In the genomic region with DNA sequence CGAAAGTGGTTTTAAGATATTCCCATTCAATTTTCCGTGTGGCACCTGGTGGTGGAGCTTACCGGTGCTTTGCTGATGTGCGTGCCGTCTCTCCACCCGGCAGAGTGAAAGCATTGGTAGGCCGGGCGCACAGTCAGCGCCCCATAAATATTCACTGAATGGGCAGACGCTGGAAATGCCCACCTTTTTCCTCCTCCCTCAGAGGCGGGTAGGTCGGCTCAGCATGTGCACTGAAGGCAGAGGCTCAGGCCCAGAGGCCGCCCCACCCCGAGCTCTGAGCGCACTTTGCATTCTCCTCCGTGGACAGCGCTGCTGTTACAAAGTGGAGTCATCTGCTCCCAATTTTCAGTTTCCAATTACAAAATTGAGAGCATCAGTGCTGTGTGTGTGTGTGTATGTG, we compare ENCODE assay signal across 20 cellular contexts. TPM values are rescaled to one million over a fixed set of nuclear protein-coding genes. Genes with fewer than 3 reads are reported as not detected.
DNase-seq lines count a peak whose midpoint lies in the region; ATAC-seq and TF ChIP-seq lines count a peak whose summit lies in the region.
"Had no signal": no experiment of that assay in that cellular context is flagged by ENCODE, and none has a peak within 500 bp of the region (broad histone marks: within the 10 kb centered on the region; RNA-seq: fewer than 3 reads in every experiment).

No MANE protein-coding gene starts in this region.

- H3K27ac Mint-ChIP-seq in activated naive CD8-positive, alpha-beta T cell = peak overlapping the region; percentile 46
- H3K27ac Mint-ChIP-seq in activated naive CD8-positive, alpha-beta T cell treated with anti-CD3 and anti-CD28 coated beads for 36 hours = no peak overlapping the region
- H3K27ac Mint-ChIP-seq in endothelial cell (ENCODE audit: unreplicated experiment) = no peak overlapping the region
- H3K27ac Mint-ChIP-seq: B cell; CD8-positive, alpha-beta T cell; GM23338 had no signal

- no peaks in the 10 kb centered on the region for H3K9me3 ChIP-seq in osteoblast (ENCODE audit: low read depth, low read length)
- H3K9me3 ChIP-seq in right lobe of liver = no peaks in the 10 kb centered on the region
- H3K9me3 ChIP-seq: BLaER1, Caco-2, HAP-1 had no signal

- H3K36me3 ChIP-seq in osteoblast (ENCODE audit: insufficient read depth, low read length) (peaks cover 87% of the 10 kb centered on the region), right lobe of liver (peaks cover 0 to 65% (median 21%) of the 10 kb centered on the region in 4 donors)

- H3K9me3 Mint-ChIP-seq in activated naive CD8-positive, alpha-beta T cell (ENCODE audit: low read depth) = no peaks in the 10 kb centered on the region
- H3K9me3 Mint-ChIP-seq in activated naive CD8-positive, alpha-beta T cell treated with anti-CD3 and anti-CD28 coated beads for 36 hours = no peaks in the 10 kb centered on the region
- no peaks in the 10 kb centered on the region for H3K9me3 Mint-ChIP-seq in endothelial cell (ENCODE audit: unreplicated experiment)
- H3K9me3 Mint-ChIP-seq: CD4-positive, CD25-positive, alpha-beta regulatory T cell; CD8-positive, alpha-beta T cell; GM23338 had no signal

- 69% methylated on average over 8 of the region's 17 CpGs for WGBS in right lobe of liver (ENCODE audit: insufficient coverage, low coverage, low lambda C conversion rate, missing lambda C conversion rate)

- no peaks in the 10 kb centered on the region for H3K79me2 ChIP-seq in osteoblast (ENCODE audit: insufficient read depth, low read length)

- intact Hi-C loops in right lobe of liver (cut with DNase I) = no loop called here

- H3K27me3 ChIP-seq in osteoblast (ENCODE audit: insufficient read depth, low read length) (no peaks in the 10 kb centered on the region), right lobe of liver (no peaks in the 10 kb centered on the region)
- H3K27me3 ChIP-seq: BLaER1 had no signal

- H3K4me2 ChIP-seq in osteoblast (ENCODE audit: insufficient read depth, low read length) = no peak overlapping the region
- H3K4me2 ChIP-seq: BLaER1, GM23338 had no signal

- peaks cover 2% of the 10 kb centered on the region for H4K20me1 ChIP-seq in osteoblast (ENCODE audit: insufficient read depth, low read length)

- H2AFZ ChIP-seq in osteoblast (ENCODE audit: low read length) = no peak overlapping the region
- H2AFZ ChIP-seq: GM23338 had no signal

- ATAC-seq in activated CD4-positive, CD25-positive, alpha-beta regulatory T cell treated with anti-CD3 and anti-CD28 coated beads, Interleukin-2, amount 50 U/mL, for 24 hours = no peak
- ATAC-seq in right lobe of liver (no peak), GM18519 (IDR thresholded peaks at IDR 0.05; ENCODE audit: low FRiP score, unreplicated experiment) (no peak)
- ATAC-seq: CD8-positive, alpha-beta T cell; GM23338 had no signal

- TF ChIP-seq POLR2A in erythroblast (IDR thresholded peaks at IDR 0.05; ENCODE audit: low read length) (no peak), right lobe of liver (IDR thresholded peaks at IDR 0.05) (no peak)

- no peak for TF ChIP-seq CTCF in endothelial cell (IDR thresholded peaks at IDR 0.05; ENCODE audit: unreplicated experiment)
- TF ChIP-seq CTCF in osteoblast (IDR thresholded peaks at IDR 0.05; ENCODE audit: extremely low read depth, low read depth, low read length) = no peak
- no peak for TF ChIP-seq CTCF in right lobe of liver (IDR thresholded peaks at IDR 0.05)

- no peaks in the 10 kb centered on the region for H3K27me3 Mint-ChIP-seq in activated naive CD8-positive, alpha-beta T cell
- no peaks in the 10 kb centered on the region for H3K27me3 Mint-ChIP-seq in activated naive CD8-positive, alpha-beta T cell treated with anti-CD3 and anti-CD28 coated beads for 36 hours
- peaks cover 15% of the 10 kb centered on the region for H3K27me3 Mint-ChIP-seq in endothelial cell (ENCODE audit: unreplicated experiment)
- H3K27me3 Mint-ChIP-seq: B cell; CD4-positive, CD25-positive, alpha-beta regulatory T cell had no signal

- H3K27ac ChIP-seq in osteoblast (ENCODE audit: low read depth, low read length) (no peak overlapping the region), right lobe of liver (no peak overlapping the region)
- H3K27ac ChIP-seq: 22Rv1, BLaER1, C4-2B had no signal

- no peak for DNase-seq in activated naive CD8-positive, alpha-beta T cell treated with anti-CD3 and anti-CD28 coated beads for 36 hours
- DNase-seq in endothelial cell (ENCODE audit: low spot score) = no peak
- peak; percentile 66 for DNase-seq in osteoblast (ENCODE audit: insufficient read length, low spot score, missing footprints)
- no peak for DNase-seq in erythroblast (lab: John Stamatoyannopoulos, UW)
- no peak for DNase-seq in right lobe of liver
- DNase-seq: Caco-2; CD4-positive, CD25-positive, alpha-beta regulatory T cell; CD8-positive, alpha-beta T cell; DMS153; DND-41 had no signal

- H3K4me3 ChIP-seq in osteoblast (ENCODE audit: insufficient read depth, low read length) (no peak overlapping the region), right lobe of liver (no peak overlapping the region)
- H3K4me3 ChIP-seq: BLaER1, GM23338, HAP-1 had no signal

- H3K36me3 Mint-ChIP-seq in activated naive CD8-positive, alpha-beta T cell = no peaks in the 10 kb centered on the region
- peaks cover 10% of the 10 kb centered on the region for H3K36me3 Mint-ChIP-seq in activated naive CD8-positive, alpha-beta T cell treated with anti-CD3 and anti-CD28 coated beads for 36 hours
- peaks cover 48% of the 10 kb centered on the region for H3K36me3 Mint-ChIP-seq in endothelial cell (ENCODE audit: low read depth, unreplicated experiment)

- H3K4me1 Mint-ChIP-seq in activated naive CD8-positive, alpha-beta T cell (ENCODE audit: low read depth) = peaks cover 3% of the 10 kb centered on the region
- no peaks in the 10 kb centered on the region for H3K4me1 Mint-ChIP-seq in activated naive CD8-positive, alpha-beta T cell treated with anti-CD3 and anti-CD28 coated beads for 36 hours
- no peaks in the 10 kb centered on the region for H3K4me1 Mint-ChIP-seq in endothelial cell (ENCODE audit: unreplicated experiment)
- H3K4me1 Mint-ChIP-seq: B cell; CD4-positive, CD25-positive, alpha-beta regulatory T cell; GM23338 had no signal

- H3K4me1 ChIP-seq in osteoblast (ENCODE audit: insufficient read depth, low read length) (peaks cover 6% of the 10 kb centered on the region), right lobe of liver (no peaks in the 10 kb centered on the region)
- H3K4me1 ChIP-seq: Caco-2, HAP-1 had no signal

- H3K4me3 Mint-ChIP-seq in activated naive CD8-positive, alpha-beta T cell = no peak overlapping the region
- H3K4me3 Mint-ChIP-seq in activated naive CD8-positive, alpha-beta T cell treated with anti-CD3 and anti-CD28 coated beads for 36 hours = no peak overlapping the region
- H3K4me3 Mint-ChIP-seq in endothelial cell (ENCODE audit: unreplicated experiment) = peak overlapping the region; percentile 59
- H3K4me3 Mint-ChIP-seq: B cell; CD4-positive, CD25-positive, alpha-beta regulatory T cell; CD8-positive, alpha-beta T cell; GM23338 had no signal

RNA-seq across cellular contexts. Expression of gene UCK1, which starts 10.6 kb away (rescaled TPM):
- 10 to 100 TPM; 22.1 to 23.0 TPM for total RNA-seq in activated naive CD8-positive, alpha-beta T cell treated with anti-CD3 and anti-CD28 coated beads for 36 hours
- total RNA-seq in endothelial cell (ENCODE audit: unreplicated experiment) (23.0 TPM), osteoblast (19.5 and 22.4 TPM in 2 replicates), right lobe of liver (10 to 100 TPM; 18.4 to 32.1 (median 27.8) TPM)

RNA-seq across cellular contexts. Expression of gene POMT1, which starts 17.7 kb away (rescaled TPM):
- total RNA-seq in activated naive CD8-positive, alpha-beta T cell treated with anti-CD3 and anti-CD28 coated beads for 36 hours = 10 to 100 TPM; 19.4 to 21.5 TPM
- total RNA-seq in endothelial cell (ENCODE audit: unreplicated experiment) (57.6 TPM), osteoblast (32.6 and 33.9 TPM in 2 replicates), right lobe of liver (10 to 100 TPM; 14.3 to 17.7 (median 15.7) TPM)

RNA-seq across cellular contexts. Expression of gene PRRT1B, which starts 24.9 kb away (rescaled TPM):
- total RNA-seq in activated naive CD8-positive, alpha-beta T cell treated with anti-CD3 and anti-CD28 coated beads for 36 hours = not detected
- total RNA-seq in endothelial cell (ENCODE audit: unreplicated experiment) (not detected), osteoblast (not detected in 2 replicates), right lobe of liver (1 to 10 TPM in 4 of 6 experiments, under 1 TPM in 2; 0.25 to 7.3 (median 2.4) TPM)
- total RNA-seq: B cell; CD4-positive, CD25-positive, alpha-beta regulatory T cell; CD8-positive, alpha-beta T cell; H4 had no signal
